Comparison of ENCODE assay signal across 9 cellular contexts in the genomic region with DNA sequence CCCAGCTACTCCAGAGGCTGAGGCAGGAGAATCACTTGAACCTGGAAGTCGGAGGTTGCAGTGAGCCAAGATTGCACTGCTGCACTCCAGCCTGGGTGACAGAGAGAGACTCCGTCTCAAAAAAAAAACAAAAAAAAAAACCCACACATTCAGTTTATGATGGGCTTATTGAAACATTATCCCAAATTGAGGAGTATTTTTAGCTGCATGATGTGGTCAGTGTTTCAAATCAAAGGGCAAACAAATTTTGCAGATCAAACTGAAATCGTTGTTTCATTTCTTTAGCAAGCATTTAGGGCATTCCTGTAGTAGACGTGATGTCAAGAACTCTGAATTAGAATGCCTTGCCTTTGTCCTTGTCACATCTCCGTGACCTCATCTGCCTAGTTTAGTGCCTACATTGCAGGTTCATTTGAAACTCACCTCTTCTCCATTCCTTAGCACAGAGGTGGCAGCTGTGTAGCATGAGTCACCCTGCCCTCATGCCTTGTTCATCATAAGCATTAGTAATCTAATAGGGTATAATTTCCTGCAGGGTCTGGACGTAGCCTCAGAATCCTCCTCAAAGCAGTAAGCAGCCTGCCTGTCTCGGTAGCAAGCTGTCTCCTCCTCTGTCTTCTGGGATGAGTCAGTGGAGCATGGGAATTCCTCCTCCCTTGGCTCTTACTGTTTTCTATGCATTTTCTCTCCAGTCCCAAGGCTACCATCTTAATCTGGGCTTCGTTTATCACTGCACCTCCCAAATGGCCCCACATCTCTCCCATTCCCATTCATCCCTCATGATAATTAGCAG.
A peak's percentile ranks its signal among the peaks of the same experiment; 100 is the strongest.
DNase-seq lines count a peak whose midpoint lies in the region; ATAC-seq, FAIRE-seq and TF ChIP-seq lines count a peak whose summit lies in the region.
"Had no signal": no experiment of that assay in that cellular context is flagged by ENCODE, and none has a peak within 500 bp of the region (broad histone marks: within the 10 kb centered on the region; RNA-seq: fewer than 3 reads in every experiment).

No MANE protein-coding gene starts in this region.

- no peak for TF ChIP-seq EP300 in A549 (IDR thresholded peaks at IDR 0.05)

- TF ChIP-seq RAD21 in A549 (conservative IDR thresholded peaks at IDR 0.05 in 1 of 2, IDR thresholded peaks at IDR 0.05 in 1 of 2) = no peak

- H3K27me3 ChIP-seq in keratinocyte (ENCODE audit: control insufficient read depth, extremely low read depth, insufficient read depth, low read length) (no peaks in the 10 kb centered on the region), body of pancreas (no peaks in the 10 kb centered on the region)
- H3K27me3 ChIP-seq: adrenal gland had no signal

- H3K9me3 ChIP-seq in A549 = no peaks in the 10 kb centered on the region
- no peaks in the 10 kb centered on the region for H3K9me3 ChIP-seq in keratinocyte (ENCODE audit: control insufficient read depth, low read depth, low read length)
- no peaks in the 10 kb centered on the region for H3K9me3 ChIP-seq in body of pancreas
- H3K9me3 ChIP-seq: adrenal gland had no signal

- no peak overlapping the region for H3K4me3 ChIP-seq in A549
- no peak overlapping the region for H3K4me3 ChIP-seq in HFF-Myc (replicated peaks; ENCODE audit: low read depth, low read length)
- no peak overlapping the region for H3K4me3 ChIP-seq in keratinocyte (ENCODE audit: control insufficient read depth in 2 of 3, extremely low read depth in 1 of 3, insufficient read depth in 2 of 3, low read depth in 1 of 3, low read length in 3 of 3)
- H3K4me3 ChIP-seq in body of pancreas = no peak overlapping the region
- H3K4me3 ChIP-seq: adrenal gland had no signal

- TF ChIP-seq POLR2A in A549 (IDR thresholded peaks at IDR 0.05; ENCODE audit: low read length) (no peak), body of pancreas (IDR thresholded peaks at IDR 0.05) (no peak)

- peak overlapping the region; percentile 8 for H3K4me3 Mint-ChIP-seq in activated CD8-positive, alpha-beta T cell treated with anti-CD3 and anti-CD28 coated beads, Interleukin-2, amount 10 ng/mL, durations not matched to agents 7 days and 5 days

- no peaks in the 10 kb centered on the region for H3K27me3 Mint-ChIP-seq in activated CD8-positive, alpha-beta T cell treated with anti-CD3 and anti-CD28 coated beads, Interleukin-2, amount 10 ng/mL, durations not matched to agents 7 days and 5 days (ENCODE audit: low read depth)

- DNase-seq in A549 (ENCODE audit: low read depth in 1 of 2, low spot score in 1 of 2) (peak; percentile 35 to 63), HFF-Myc (ENCODE audit: extremely low read depth, low read depth) (peak; percentile 81), keratinocyte (ENCODE audit: low read depth, low spot score) (peak; percentile 83), UCSD-AML1 (lab: John Stamatoyannopoulos, UW; ENCODE audit: unreplicated experiment) (no peak), body of pancreas (no peak)
- no peak for DNase-seq in activated CD8-positive, alpha-beta T cell treated with anti-CD3 and anti-CD28 coated beads, Interleukin-2, amount 10 ng/mL, durations not matched to agents 7 days and 5 days

- FAIRE-seq in A549 (lab: Jason Lieb, UNC) = no peak
- FAIRE-seq in keratinocyte (lab: Jason Lieb, UNC) = peak; percentile 96

- TF ChIP-seq CTCF in A549 (IDR thresholded peaks at IDR 0.05) = no peak
- no peak for TF ChIP-seq CTCF in HFF-Myc (IDR thresholded peaks at IDR 0.05; ENCODE audit: low read depth, low read length, missing control alignments)
- no peak for TF ChIP-seq CTCF in keratinocyte (optimal IDR thresholded peaks at IDR 0.05 in 1 of 3, IDR thresholded peaks at IDR 0.05 in 1 of 3, conservative IDR thresholded peaks at IDR 0.05 in 1 of 3; ENCODE audit: extremely low read depth in 1 of 3, insufficient read depth in 2 of 3, low read length in 3 of 3)
- no peak for TF ChIP-seq CTCF in body of pancreas (IDR thresholded peaks at IDR 0.05)

- dilution Hi-C loops in keratinocyte (cut with MboI; ENCODE audit: extremely low pct_ligation_motif_present, low sequenced_read_pairs) = no loop called here

- H3K79me2 ChIP-seq in keratinocyte (ENCODE audit: control insufficient read depth, insufficient read depth, low read length) = peaks cover 8% of the 10 kb centered on the region

- H3K4me2 ChIP-seq in A549 = peak overlapping the region; percentile 27; the same call in 1 of the 3 replicates
- peak overlapping the region; percentile 15 for H3K4me2 ChIP-seq in keratinocyte (ENCODE audit: control insufficient read depth, extremely low read depth, insufficient read depth, low read depth, low read length)

- H2AFZ ChIP-seq in keratinocyte (ENCODE audit: control insufficient read depth, low read length) = no peak overlapping the region

- peaks cover 27% of the 10 kb centered on the region for H3K4me1 Mint-ChIP-seq in activated CD8-positive, alpha-beta T cell treated with anti-CD3 and anti-CD28 coated beads, Interleukin-2, amount 10 ng/mL, durations not matched to agents 7 days and 5 days (ENCODE audit: low read depth)

- POLR2A ChIA-PET in A549 (lab: Yijun Ruan, JAX) = no interaction called here
- POLR2A ChIA-PET in activated CD8-positive, alpha-beta T cell treated with anti-CD3 and anti-CD28 coated beads, Interleukin-2, amount 10 ng/mL, durations not matched to agents 7 days and 5 days (lab: Charles Lee) = interaction anchor here (1.2 to 3.3 kb wide), 2 partner anchors 74 to 208 kb away, joined by 3 to 11 read pairs; a partner anchor contains a TSS

- H3K36me3 Mint-ChIP-seq in activated CD8-positive, alpha-beta T cell treated with anti-CD3 and anti-CD28 coated beads, Interleukin-2, amount 10 ng/mL, durations not matched to agents 7 days and 5 days (ENCODE audit: low read depth) = peaks cover 47% of the 10 kb centered on the region

- peak overlapping the region in 1 of 2 experiments; percentile 12; a peak in 1 of 6 replicates for H3K27ac ChIP-seq in A549
- H3K27ac ChIP-seq in keratinocyte (ENCODE audit: control insufficient read depth, insufficient read depth, low read length) = peak overlapping the region; percentile 45
- no peak overlapping the region for H3K27ac ChIP-seq in body of pancreas
- H3K27ac ChIP-seq: adrenal gland had no signal

- 47% methylated on average over 8 of the region's 8 CpGs for WGBS in A549 (ENCODE audit: missing lambda C conversion rate)
- WGBS in body of pancreas, 2 donors = 88 to 90% methylated on average over 8 of the region's 8 CpGs

- H3K27ac Mint-ChIP-seq in activated CD8-positive, alpha-beta T cell treated with anti-CD3 and anti-CD28 coated beads, Interleukin-2, amount 10 ng/mL, durations not matched to agents 7 days and 5 days = peak overlapping the region; percentile 86

- H3K9ac ChIP-seq in keratinocyte (ENCODE audit: control insufficient read depth, extremely low read depth, insufficient read depth, low read length) = no peak overlapping the region

- peaks cover 12 to 20% of the 10 kb centered on the region in 2 experiments for H3K36me3 ChIP-seq in keratinocyte (ENCODE audit: control insufficient read depth in 2 of 2, extremely low read depth in 1 of 2, insufficient read depth in 2 of 2, low read length in 2 of 2)
- H3K36me3 ChIP-seq in body of pancreas (replicated peaks in 1 of 2; ENCODE audit: insufficient read depth in 1 of 2, low read depth in 2 of 2) = peaks cover 4 to 7% of the 10 kb centered on the region in 2 donors

- intact Hi-C loops in body of pancreas (cut with DNase I) = no loop called here

- H3K4me1 ChIP-seq in A549 = peaks cover 23% of the 10 kb centered on the region
- H3K4me1 ChIP-seq in keratinocyte (ENCODE audit: control insufficient read depth, extremely low read depth, insufficient read depth, low read length) = peaks cover 14% of the 10 kb centered on the region
- H3K4me1 ChIP-seq in body of pancreas = no peaks in the 10 kb centered on the region
- H3K4me1 ChIP-seq: adrenal gland had no signal

- ATAC-seq in A549 (peak; percentile 95 to 97), HG02588 (IDR thresholded peaks at IDR 0.05; ENCODE audit: unreplicated experiment) (no peak), body of pancreas (no peak), GM18907 (IDR thresholded peaks at IDR 0.05; ENCODE audit: unreplicated experiment) (no peak)
- ATAC-seq in activated CD8-positive, alpha-beta T cell treated with anti-CD3 and anti-CD28 coated beads, Interleukin-2, amount 10 ng/mL, durations not matched to agents 7 days and 5 days = peak; percentile 19

- CTCF ChIA-PET in A549 (lab: Yijun Ruan, JAX) = interaction anchor here (2.5 kb wide), 1 partner anchor 197 kb away, joined by 5 read pairs; no protein-coding TSS in a partner anchor
- CTCF ChIA-PET in activated CD8-positive, alpha-beta T cell treated with anti-CD3 and anti-CD28 coated beads, Interleukin-2, amount 10 ng/mL, durations not matched to agents 7 days and 5 days (lab: Charles Lee) = interaction anchor here (1.0 to 2.5 kb wide), 4 partner anchors 12 to 197 kb away, joined by 3 to 15 read pairs (median 5); no protein-coding TSS in a partner anchor

- H3K9me3 Mint-ChIP-seq in activated CD8-positive, alpha-beta T cell treated with anti-CD3 and anti-CD28 coated beads, Interleukin-2, amount 10 ng/mL, durations not matched to agents 7 days and 5 days (ENCODE audit: insufficient read depth) = no peaks in the 10 kb centered on the region

- H4K20me1 ChIP-seq in keratinocyte (ENCODE audit: control insufficient read depth, extremely low read depth, insufficient read depth, low read length) = no peaks in the 10 kb centered on the region

- peaks cover 5% of the 10 kb centered on the region for H3K9me1 ChIP-seq in keratinocyte (ENCODE audit: control insufficient read depth, extremely low read depth, insufficient read depth, low read length)

TF ChIP-seq in A549, 52 proteins besides CTCF, POLR2A, EP300 and RAD21 (continues in another document):
- TF ChIP-seq JUNB (IDR thresholded peaks at IDR 0.05) (peak; percentile 25; the same call in 1 of the 2 replicates), HOXA7 (CRISPR knock-in tag; IDR thresholded peaks at IDR 0.05) (no peak), KDM1A (IDR thresholded peaks at IDR 0.05; ENCODE audit: low read depth) (no peak), FOSL2 (IDR thresholded peaks at IDR 0.05) (0 out of 2 replicates have a peak, but pooled peaks have one; percentile 6), FOSL2 (CRISPR knock-in tag; IDR thresholded peaks at IDR 0.05) (peak; percentile 79), EHF (CRISPR knock-in tag; IDR thresholded peaks at IDR 0.05) (no peak), ZFP36 (IDR thresholded peaks at IDR 0.05; ENCODE audit: borderline replicate concordance, partially characterized antibody) (no peak)
- TF ChIP-seq, protein P1, sequence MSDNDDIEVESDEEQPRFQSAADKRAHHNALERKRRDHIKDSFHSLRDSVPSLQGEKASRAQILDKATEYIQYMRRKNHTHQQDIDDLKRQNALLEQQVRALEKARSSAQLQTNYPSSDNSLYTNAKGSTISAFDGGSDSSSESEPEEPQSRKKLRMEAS (IDR thresholded peaks at IDR 0.05) = no peak

Comparison
In these comparisons a context has a peak if more than half of its experiments do, and no peak if none do; other contexts are left out.
1. ATAC-seq: peak in A549 (2 of 2) and activated CD8-positive, alpha-beta T cell treated with anti-CD3 and anti-CD28 coated beads, Interleukin-2, amount 10 ng/mL, durations not matched to agents 7 days and 5 days (single experiment); none in HG02588 (single experiment), body of pancreas (single experiment) and GM18907 (single experiment).
2. DNase-seq: peak in A549 (2 of 2), HFF-Myc (single experiment) and keratinocyte (single experiment); none in activated CD8-positive, alpha-beta T cell treated with anti-CD3 and anti-CD28 coated beads, Interleukin-2, amount 10 ng/mL, durations not matched to agents 7 days and 5 days (single experiment), UCSD-AML1 (single experiment) and body of pancreas (0 of 4).